Comparison of ENCODE assay signal across 1 cellular context in the genomic region with DNA sequence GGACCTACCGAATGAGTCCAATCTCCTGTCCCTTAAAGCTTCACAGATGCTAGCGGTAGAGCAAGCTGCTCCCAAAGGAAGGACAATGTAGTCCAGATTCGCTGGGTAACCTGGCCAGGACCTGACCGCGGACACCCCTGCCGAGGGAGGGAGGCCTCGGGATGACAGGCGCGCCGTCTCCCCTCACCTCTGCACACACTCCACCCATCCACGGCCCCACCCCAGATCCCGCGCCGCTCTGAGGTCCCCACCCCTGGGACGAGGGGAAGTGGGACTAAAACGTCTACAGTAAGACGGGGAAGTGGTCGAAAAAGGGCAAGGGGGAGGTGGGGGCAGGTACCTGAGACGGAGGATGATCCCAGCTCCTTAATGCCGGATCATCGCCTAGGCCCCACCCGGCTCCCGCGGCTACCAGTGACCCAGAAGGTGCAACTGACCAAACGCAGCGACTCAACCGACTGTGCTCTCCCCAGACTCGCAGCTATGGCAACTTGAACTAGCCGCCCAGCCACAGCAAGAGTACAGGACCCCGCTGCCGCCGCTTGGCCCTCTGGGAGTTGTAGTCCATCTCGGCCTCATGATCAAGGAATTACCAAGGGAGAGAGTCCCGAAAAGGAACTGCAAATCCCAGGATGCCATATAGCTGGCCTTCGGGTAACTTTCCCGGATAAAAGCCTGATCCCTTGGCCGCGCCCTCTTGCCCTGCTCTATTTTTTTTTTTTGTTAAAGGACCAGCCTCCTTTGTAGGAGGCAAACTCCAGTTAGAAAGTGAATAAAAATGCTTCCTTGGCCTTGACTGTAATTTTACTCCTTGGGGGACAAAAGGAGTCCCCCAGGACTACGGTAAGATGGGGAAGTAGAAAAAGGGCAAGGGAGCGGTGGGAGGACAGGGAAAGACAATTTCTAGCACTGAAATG.
A peak's percentile ranks its signal among the peaks of the same experiment; 100 is the strongest.
TF ChIP-seq lines count a peak whose summit lies in the region.

A gene (minus strand): TSS at position 498 of the 917 bp plus-strand sequence.

TF ChIP-seq in K562, 482 proteins besides CTCF, POLR2A, EP300 and RAD21 (continued from another document and continues in another):
- TF ChIP-seq, protein P1, sequence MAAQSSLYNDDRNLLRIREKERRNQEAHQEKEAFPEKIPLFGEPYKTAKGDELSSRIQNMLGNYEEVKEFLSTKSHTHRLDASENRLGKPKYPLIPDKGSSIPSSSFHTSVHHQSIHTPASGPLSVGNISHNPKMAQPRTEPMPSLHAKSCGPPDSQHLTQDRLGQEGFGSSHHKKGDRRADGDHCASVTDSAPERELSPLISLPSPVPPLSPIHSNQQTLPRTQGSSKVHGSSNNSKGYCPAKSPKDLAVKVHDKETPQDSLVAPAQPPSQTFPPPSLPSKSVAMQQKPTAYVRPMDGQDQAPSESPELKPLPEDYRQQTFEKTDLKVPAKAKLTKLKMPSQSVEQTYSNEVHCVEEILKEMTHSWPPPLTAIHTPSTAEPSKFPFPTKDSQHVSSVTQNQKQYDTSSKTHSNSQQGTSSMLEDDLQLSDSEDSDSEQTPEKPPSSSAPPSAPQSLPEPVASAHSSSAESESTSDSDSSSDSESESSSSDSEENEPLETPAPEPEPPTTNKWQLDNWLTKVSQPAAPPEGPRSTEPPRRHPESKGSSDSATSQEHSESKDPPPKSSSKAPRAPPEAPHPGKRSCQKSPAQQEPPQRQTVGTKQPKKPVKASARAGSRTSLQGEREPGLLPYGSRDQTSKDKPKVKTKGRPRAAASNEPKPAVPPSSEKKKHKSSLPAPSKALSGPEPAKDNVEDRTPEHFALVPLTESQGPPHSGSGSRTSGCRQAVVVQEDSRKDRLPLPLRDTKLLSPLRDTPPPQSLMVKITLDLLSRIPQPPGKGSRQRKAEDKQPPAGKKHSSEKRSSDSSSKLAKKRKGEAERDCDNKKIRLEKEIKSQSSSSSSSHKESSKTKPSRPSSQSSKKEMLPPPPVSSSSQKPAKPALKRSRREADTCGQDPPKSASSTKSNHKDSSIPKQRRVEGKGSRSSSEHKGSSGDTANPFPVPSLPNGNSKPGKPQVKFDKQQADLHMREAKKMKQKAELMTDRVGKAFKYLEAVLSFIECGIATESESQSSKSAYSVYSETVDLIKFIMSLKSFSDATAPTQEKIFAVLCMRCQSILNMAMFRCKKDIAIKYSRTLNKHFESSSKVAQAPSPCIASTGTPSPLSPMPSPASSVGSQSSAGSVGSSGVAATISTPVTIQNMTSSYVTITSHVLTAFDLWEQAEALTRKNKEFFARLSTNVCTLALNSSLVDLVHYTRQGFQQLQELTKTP (IDR thresholded peaks at IDR 0.05; ENCODE audit: low read depth in 1 of 2, partially characterized antibody in 2 of 2), result peak in 1 of 2 experiments; percentile 98
- TF ChIP-seq, protein P2, sequence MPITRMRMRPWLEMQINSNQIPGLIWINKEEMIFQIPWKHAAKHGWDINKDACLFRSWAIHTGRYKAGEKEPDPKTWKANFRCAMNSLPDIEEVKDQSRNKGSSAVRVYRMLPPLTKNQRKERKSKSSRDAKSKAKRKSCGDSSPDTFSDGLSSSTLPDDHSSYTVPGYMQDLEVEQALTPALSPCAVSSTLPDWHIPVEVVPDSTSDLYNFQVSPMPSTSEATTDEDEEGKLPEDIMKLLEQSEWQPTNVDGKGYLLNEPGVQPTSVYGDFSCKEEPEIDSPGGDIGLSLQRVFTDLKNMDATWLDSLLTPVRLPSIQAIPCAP (CRISPR knock-in tag; IDR thresholded peaks at IDR 0.05; ENCODE audit: borderline replicate concordance), result no peak
- TF ChIP-seq KLF13 (tag; IDR thresholded peaks at IDR 0.05; ENCODE audit: borderline replicate concordance, low read depth) (no peak), MED1 (CRISPR knock-in tag; IDR thresholded peaks at IDR 0.05; ENCODE audit: borderline replicate concordance) (no peak), MBD2 (IDR thresholded peaks at IDR 0.05; ENCODE audit: borderline replicate concordance, low read depth) (no peak), ATF7 (IDR thresholded peaks at IDR 0.05) (0 out of 2 replicates have a peak, but pooled peaks have one; percentile 43), RCOR1 (IDR thresholded peaks at IDR 0.05; ENCODE audit: borderline replicate concordance in 1 of 2, low read depth in 2 of 2, low read length in 2 of 2) (0 out of 4 replicates have a peak, but pooled peaks of 1 of the 2 experiments have one; percentile 7), SAFB (IDR thresholded peaks at IDR 0.05; ENCODE audit: borderline replicate concordance, low read depth, low read length) (peak; percentile 60; the same call in 1 of the 2 replicates), ZZZ3 (IDR thresholded peaks at IDR 0.05) (no peak), MAFK (IDR thresholded peaks at IDR 0.05; ENCODE audit: low read length) (no peak), POLR2AphosphoS2 (IDR thresholded peaks at IDR 0.05; ENCODE audit: low read length) (no peak), HDAC2 (IDR thresholded peaks at IDR 0.05) (no peak), DNMT1 (IDR thresholded peaks at IDR 0.05) (no peak), JUN (IDR thresholded peaks at IDR 0.05; ENCODE audit: borderline replicate concordance, low read depth, low read length) (no peak), JUN (CRISPR knock-in tag; IDR thresholded peaks at IDR 0.05; ENCODE audit: borderline replicate concordance) (no peak), ZNF644 (tag; IDR thresholded peaks at IDR 0.05; ENCODE audit: low read depth) (0 out of 2 replicates have a peak, but pooled peaks have one; percentile 47), ZNF75A (CRISPR knock-in tag; IDR thresholded peaks at IDR 0.05) (no peak), HSF4 (CRISPR knock-in tag; IDR thresholded peaks at IDR 0.05; ENCODE audit: borderline replicate concordance) (no peak), MYNN (IDR thresholded peaks at IDR 0.05) (peak; percentile 99), MYNN (CRISPR knock-in tag; IDR thresholded peaks at IDR 0.05) (peak; percentile 89), CXXC5 (CRISPR knock-in tag; IDR thresholded peaks at IDR 0.05) (peak; percentile 43), GATA2 (CRISPR knock-in tag; IDR thresholded peaks at IDR 0.05) (no peak), SRSF7 (optimal IDR thresholded peaks at IDR 0.05; ENCODE audit: low read depth, low read length) (no peak), MCM3 (IDR thresholded peaks at IDR 0.05) (no peak), SUPT5H (IDR thresholded peaks at IDR 0.05) (0 out of 2 replicates have a peak, but pooled peaks have one; percentile 38), SAFB2 (IDR thresholded peaks at IDR 0.05; ENCODE audit: borderline replicate concordance, low read depth, low read length, severe bottlenecking) (no peak), STAG1 (CRISPR knock-in tag; IDR thresholded peaks at IDR 0.05; ENCODE audit: borderline replicate concordance) (no peak), ZNF764 (CRISPR knock-in tag; IDR thresholded peaks at IDR 0.05; ENCODE audit: low read depth) (no peak), XRCC4 (IDR thresholded peaks at IDR 0.05; ENCODE audit: extremely low read depth, insufficient read depth, insufficient read length) (no peak), FOXM1 (IDR thresholded peaks at IDR 0.05; ENCODE audit: low read depth) (peak; percentile 25; the same call in 1 of the 2 replicates), FOXM1 (CRISPR knock-in tag; IDR thresholded peaks at IDR 0.05; ENCODE audit: low read depth) (no peak), ZNF311 (CRISPR knock-in tag; IDR thresholded peaks at IDR 0.05) (no peak), DIDO1 (tag; IDR thresholded peaks at IDR 0.05; ENCODE audit: low read depth) (no peak), LCOR (CRISPR knock-in tag; IDR thresholded peaks at IDR 0.05) (no peak), ZC3H4 (CRISPR knock-in tag; IDR thresholded peaks at IDR 0.05; ENCODE audit: borderline replicate concordance) (no peak), TRIM28 (IDR thresholded peaks at IDR 0.05) (no peak)
- TF ChIP-seq, protein P3, sequence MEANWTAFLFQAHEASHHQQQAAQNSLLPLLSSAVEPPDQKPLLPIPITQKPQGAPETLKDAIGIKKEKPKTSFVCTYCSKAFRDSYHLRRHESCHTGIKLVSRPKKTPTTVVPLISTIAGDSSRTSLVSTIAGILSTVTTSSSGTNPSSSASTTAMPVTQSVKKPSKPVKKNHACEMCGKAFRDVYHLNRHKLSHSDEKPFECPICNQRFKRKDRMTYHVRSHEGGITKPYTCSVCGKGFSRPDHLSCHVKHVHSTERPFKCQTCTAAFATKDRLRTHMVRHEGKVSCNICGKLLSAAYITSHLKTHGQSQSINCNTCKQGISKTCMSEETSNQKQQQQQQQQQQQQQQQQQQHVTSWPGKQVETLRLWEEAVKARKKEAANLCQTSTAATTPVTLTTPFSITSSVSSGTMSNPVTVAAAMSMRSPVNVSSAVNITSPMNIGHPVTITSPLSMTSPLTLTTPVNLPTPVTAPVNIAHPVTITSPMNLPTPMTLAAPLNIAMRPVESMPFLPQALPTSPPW (CRISPR knock-in tag; IDR thresholded peaks at IDR 0.05), result peak; percentile 65
- TF ChIP-seq, protein P4, sequence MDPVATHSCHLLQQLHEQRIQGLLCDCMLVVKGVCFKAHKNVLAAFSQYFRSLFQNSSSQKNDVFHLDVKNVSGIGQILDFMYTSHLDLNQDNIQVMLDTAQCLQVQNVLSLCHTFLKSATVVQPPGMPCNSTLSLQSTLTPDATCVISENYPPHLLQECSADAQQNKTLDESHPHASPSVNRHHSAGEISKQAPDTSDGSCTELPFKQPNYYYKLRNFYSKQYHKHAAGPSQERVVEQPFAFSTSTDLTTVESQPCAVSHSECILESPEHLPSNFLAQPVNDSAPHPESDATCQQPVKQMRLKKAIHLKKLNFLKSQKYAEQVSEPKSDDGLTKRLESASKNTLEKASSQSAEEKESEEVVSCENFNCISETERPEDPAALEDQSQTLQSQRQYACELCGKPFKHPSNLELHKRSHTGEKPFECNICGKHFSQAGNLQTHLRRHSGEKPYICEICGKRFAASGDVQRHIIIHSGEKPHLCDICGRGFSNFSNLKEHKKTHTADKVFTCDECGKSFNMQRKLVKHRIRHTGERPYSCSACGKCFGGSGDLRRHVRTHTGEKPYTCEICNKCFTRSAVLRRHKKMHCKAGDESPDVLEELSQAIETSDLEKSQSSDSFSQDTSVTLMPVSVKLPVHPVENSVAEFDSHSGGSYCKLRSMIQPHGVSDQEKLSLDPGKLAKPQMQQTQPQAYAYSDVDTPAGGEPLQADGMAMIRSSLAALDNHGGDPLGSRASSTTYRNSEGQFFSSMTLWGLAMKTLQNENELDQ (CRISPR knock-in tag; IDR thresholded peaks at IDR 0.05; ENCODE audit: borderline replicate concordance), result no peak
- TF ChIP-seq, protein P5, sequence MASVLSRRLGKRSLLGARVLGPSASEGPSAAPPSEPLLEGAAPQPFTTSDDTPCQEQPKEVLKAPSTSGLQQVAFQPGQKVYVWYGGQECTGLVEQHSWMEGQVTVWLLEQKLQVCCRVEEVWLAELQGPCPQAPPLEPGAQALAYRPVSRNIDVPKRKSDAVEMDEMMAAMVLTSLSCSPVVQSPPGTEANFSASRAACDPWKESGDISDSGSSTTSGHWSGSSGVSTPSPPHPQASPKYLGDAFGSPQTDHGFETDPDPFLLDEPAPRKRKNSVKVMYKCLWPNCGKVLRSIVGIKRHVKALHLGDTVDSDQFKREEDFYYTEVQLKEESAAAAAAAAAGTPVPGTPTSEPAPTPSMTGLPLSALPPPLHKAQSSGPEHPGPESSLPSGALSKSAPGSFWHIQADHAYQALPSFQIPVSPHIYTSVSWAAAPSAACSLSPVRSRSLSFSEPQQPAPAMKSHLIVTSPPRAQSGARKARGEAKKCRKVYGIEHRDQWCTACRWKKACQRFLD (CRISPR knock-in tag; IDR thresholded peaks at IDR 0.05), result peak; percentile 78
- TF ChIP-seq, protein P6, sequence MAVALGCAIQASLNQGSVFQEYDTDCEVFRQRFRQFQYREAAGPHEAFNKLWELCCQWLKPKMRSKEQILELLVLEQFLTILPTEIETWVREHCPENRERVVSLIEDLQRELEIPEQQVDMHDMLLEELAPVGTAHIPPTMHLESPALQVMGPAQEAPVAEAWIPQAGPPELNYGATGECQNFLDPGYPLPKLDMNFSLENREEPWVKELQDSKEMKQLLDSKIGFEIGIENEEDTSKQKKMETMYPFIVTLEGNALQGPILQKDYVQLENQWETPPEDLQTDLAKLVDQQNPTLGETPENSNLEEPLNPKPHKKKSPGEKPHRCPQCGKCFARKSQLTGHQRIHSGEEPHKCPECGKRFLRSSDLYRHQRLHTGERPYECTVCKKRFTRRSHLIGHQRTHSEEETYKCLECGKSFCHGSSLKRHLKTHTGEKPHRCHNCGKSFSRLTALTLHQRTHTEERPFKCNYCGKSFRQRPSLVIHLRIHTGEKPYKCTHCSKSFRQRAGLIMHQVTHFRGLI (CRISPR knock-in tag; IDR thresholded peaks at IDR 0.05), result no peak
- TF ChIP-seq, protein P7, sequence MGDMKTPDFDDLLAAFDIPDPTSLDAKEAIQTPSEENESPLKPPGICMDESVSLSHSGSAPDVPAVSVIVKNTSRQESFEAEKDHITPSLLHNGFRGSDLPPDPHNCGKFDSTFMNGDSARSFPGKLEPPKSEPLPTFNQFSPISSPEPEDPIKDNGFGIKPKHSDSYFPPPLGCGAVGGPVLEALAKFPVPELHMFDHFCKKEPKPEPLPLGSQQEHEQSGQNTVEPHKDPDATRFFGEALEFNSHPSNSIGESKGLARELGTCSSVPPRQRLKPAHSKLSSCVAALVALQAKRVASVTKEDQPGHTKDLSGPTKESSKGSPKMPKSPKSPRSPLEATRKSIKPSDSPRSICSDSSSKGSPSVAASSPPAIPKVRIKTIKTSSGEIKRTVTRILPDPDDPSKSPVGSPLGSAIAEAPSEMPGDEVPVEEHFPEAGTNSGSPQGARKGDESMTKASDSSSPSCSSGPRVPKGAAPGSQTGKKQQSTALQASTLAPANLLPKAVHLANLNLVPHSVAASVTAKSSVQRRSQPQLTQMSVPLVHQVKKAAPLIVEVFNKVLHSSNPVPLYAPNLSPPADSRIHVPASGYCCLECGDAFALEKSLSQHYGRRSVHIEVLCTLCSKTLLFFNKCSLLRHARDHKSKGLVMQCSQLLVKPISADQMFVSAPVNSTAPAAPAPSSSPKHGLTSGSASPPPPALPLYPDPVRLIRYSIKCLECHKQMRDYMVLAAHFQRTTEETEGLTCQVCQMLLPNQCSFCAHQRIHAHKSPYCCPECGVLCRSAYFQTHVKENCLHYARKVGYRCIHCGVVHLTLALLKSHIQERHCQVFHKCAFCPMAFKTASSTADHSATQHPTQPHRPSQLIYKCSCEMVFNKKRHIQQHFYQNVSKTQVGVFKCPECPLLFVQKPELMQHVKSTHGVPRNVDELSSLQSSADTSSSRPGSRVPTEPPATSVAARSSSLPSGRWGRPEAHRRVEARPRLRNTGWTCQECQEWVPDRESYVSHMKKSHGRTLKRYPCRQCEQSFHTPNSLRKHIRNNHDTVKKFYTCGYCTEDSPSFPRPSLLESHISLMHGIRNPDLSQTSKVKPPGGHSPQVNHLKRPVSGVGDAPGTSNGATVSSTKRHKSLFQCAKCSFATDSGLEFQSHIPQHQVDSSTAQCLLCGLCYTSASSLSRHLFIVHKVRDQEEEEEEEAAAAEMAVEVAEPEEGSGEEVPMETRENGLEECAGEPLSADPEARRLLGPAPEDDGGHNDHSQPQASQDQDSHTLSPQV (IDR thresholded peaks at IDR 0.05), result peak; percentile 50; the same call in 1 of the 2 replicates
- TF ChIP-seq, protein P8, sequence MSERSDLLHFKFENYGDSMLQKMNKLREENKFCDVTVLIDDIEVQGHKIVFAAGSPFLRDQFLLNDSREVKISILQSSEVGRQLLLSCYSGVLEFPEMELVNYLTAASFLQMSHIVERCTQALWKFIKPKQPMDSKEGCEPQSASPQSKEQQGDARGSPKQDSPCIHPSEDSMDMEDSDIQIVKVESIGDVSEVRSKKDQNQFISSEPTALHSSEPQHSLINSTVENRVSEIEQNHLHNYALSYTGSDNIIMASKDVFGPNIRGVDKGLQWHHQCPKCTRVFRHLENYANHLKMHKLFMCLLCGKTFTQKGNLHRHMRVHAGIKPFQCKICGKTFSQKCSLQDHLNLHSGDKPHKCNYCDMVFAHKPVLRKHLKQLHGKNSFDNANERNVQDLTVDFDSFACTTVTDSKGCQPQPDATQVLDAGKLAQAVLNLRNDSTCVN (CRISPR knock-in tag; IDR thresholded peaks at IDR 0.05), result no peak
